ENCODE assay signal across 30 cellular contexts in the genomic region with DNA sequence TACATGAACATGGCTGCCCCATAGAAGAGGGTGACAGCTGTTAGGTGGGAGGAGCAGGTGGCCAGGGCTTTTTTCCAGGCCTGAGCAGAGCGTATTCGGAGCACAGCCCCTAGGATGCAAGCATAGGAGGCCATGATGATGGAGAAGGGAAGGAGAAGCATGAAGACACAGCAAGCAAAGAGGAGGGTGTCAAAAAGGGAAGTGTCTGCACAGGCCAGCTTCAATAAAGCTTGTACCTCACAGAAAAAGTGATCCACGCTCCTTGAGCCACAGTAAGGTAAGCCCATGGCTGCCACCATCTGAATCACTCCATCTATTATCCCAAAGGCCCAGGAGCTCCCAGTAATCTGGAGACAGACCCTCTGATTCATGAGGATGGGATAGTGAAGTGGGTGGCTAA. TPM values are rescaled to one million over a fixed set of nuclear protein-coding genes. Genes with fewer than 3 reads are reported as not detected.
DNase-seq lines count a peak whose midpoint lies in the region; ATAC-seq, FAIRE-seq and TF ChIP-seq lines count a peak whose summit lies in the region.
"Had no signal": no experiment of that assay in that cellular context is flagged by ENCODE, and none has a peak within 500 bp of the region (broad histone marks: within the 10 kb centered on the region; RNA-seq: fewer than 3 reads in every experiment).

No MANE protein-coding gene starts in this region.

- TF ChIP-seq CTCF in K562 (IDR thresholded peaks at IDR 0.05 in 2 of 3, conservative IDR thresholded peaks at IDR 0.05 in 1 of 3; ENCODE audit: insufficient read depth in 2 of 3, low read depth in 1 of 3, low read length in 3 of 3) (no peak), sigmoid colon (IDR thresholded peaks at IDR 0.05) (no peak), dorsolateral prefrontal cortex (IDR thresholded peaks at IDR 0.05 in 54 of 56, conservative IDR thresholded peaks at IDR 0.05 in 2 of 56; ENCODE audit: low read depth in 1 of 56, partially characterized antibody in 56 of 56) (no peak)

- CTCF ChIA-PET in K562 (lab: Yijun Ruan, JAX; ENCODE audit: low intra/inter-chr PET ratio): no interaction called here

- intact Hi-C loops in K562 (cut with micrococcal nuclease) (no loop called here), sigmoid colon (cut with DNase I) (no loop called here), dorsolateral prefrontal cortex (cut with DNase I) (no loop called here)

- no peak overlapping the region for H3K4me2 ChIP-seq in K562 (ENCODE audit: insufficient read depth, low read length)
- H3K4me2 ChIP-seq: BLaER1 had no signal

- no peak for DNase-seq in K562 (ENCODE audit: extremely low read depth in 1 of 4, low spot score in 3 of 4)
- DNase-seq in sigmoid colon: peak; percentile 21
- DNase-seq in T1000 (lab: John Stamatoyannopoulos, UW): no peak
- no peak for DNase-seq in GM19239 (ENCODE audit: insufficient read length, low spot score)
- no peak for DNase-seq in dorsolateral prefrontal cortex
- DNase-seq: 8988T; ACHN; BE2C; C1 segment of cervical spinal cord; CD4-positive, alpha-beta memory T cell; CD4-positive, CD25-positive, alpha-beta regulatory T cell; CD8-positive, alpha-beta memory T cell; COR-L47; DMS 273 treated with DMSO at 0.1 percent for 48 hours; DMS153; DMS53; DMS79; DND-41; EL; GDM1 had no signal

- no peak overlapping the region for H3K4me3 ChIP-seq in K562
- no peak overlapping the region for H3K4me3 ChIP-seq in sigmoid colon
- no peak overlapping the region for H3K4me3 ChIP-seq in dorsolateral prefrontal cortex
- H3K4me3 ChIP-seq: BLaER1, GM12878 had no signal

- H3K79me2 ChIP-seq in K562 (ENCODE audit: control insufficient read depth, insufficient read depth, low read length): no peaks in the 10 kb centered on the region

- H3K27me3 ChIP-seq in K562 (ENCODE audit: control insufficient read depth in 2 of 2, insufficient read depth in 2 of 2, low read length in 2 of 2): no peaks in the 10 kb centered on the region
- peaks cover 0 to 77% (median 5%) of the 10 kb centered on the region in 3 donors for H3K27me3 ChIP-seq in sigmoid colon
- peaks cover 0 to 65% (median 26%) of the 10 kb centered on the region in 45 donors for H3K27me3 ChIP-seq in dorsolateral prefrontal cortex
- H3K27me3 ChIP-seq: BLaER1 had no signal

- H3K9me1 ChIP-seq in K562 (ENCODE audit: control insufficient read depth, insufficient read depth, low read length): no peaks in the 10 kb centered on the region

- H3K4me1 ChIP-seq in K562 (replicated peaks in 1 of 2; ENCODE audit: control insufficient read depth in 2 of 2, insufficient read depth in 2 of 2, low read length in 2 of 2): peaks cover 6 to 8% of the 10 kb centered on the region in 2 experiments; a peak in 4 of 5 replicates
- no peaks in the 10 kb centered on the region for H3K4me1 ChIP-seq in sigmoid colon
- H3K4me1 ChIP-seq: BE2C had no signal

- POLR2A ChIA-PET in K562 (lab: Yijun Ruan, JAX): no interaction called here

- no TSS peak for BruUV-seq in K562 (replicated peaks; lab: Mats Ljungman, UMichigan)

- H3K9ac ChIP-seq in K562 (ENCODE audit: insufficient read depth in 1 of 2, low read depth in 2 of 2, low read length in 2 of 2): no peak overlapping the region
- H3K9ac ChIP-seq: BLaER1 had no signal

- H2AFZ ChIP-seq in K562 (ENCODE audit: low read depth, low read length): no peak overlapping the region

- no peaks in the 10 kb centered on the region for H3K36me3 ChIP-seq in K562 (ENCODE audit: control insufficient read depth, insufficient read depth, low read length)
- no peaks in the 10 kb centered on the region for H3K36me3 ChIP-seq in sigmoid colon
- H3K36me3 ChIP-seq: BE2C, BLaER1 had no signal

- no peak for TF ChIP-seq RAD21 in K562 (CRISPR knock-in tag; conservative IDR thresholded peaks at IDR 0.05 in 1 of 2, IDR thresholded peaks at IDR 0.05 in 1 of 2)

- no peak for ATAC-seq in K562
- ATAC-seq: GM12878 had no signal

- H3K9me3 ChIP-seq in K562 (replicated peaks; ENCODE audit: control insufficient read depth, insufficient read depth, low read depth, low read length) (no peaks in the 10 kb centered on the region), sigmoid colon (no peaks in the 10 kb centered on the region)
- H3K9me3 ChIP-seq: BE2C, BLaER1 had no signal

- TF ChIP-seq POLR2A in K562 (conservative IDR thresholded peaks at IDR 0.05): no peak
- TF ChIP-seq POLR2A in sigmoid colon (IDR thresholded peaks at IDR 0.05): no peak

- TF ChIP-seq EP300 in K562 (IDR thresholded peaks at IDR 0.05; ENCODE audit: low read length) (no peak), sigmoid colon (IDR thresholded peaks at IDR 0.05) (no peak)

- FAIRE-seq in K562 (lab: Jason Lieb, UNC): no peak
- no peak for FAIRE-seq in GM19239 (lab: Jason Lieb, UNC)
- FAIRE-seq: A204.1, GM12878, GM12892, GM18507 had no signal

- H3K27ac ChIP-seq in K562 (ENCODE audit: extremely low read depth, low read depth, low read length) (no peak overlapping the region), sigmoid colon (no peak overlapping the region), dorsolateral prefrontal cortex (no peak overlapping the region)
- H3K27ac ChIP-seq: BLaER1 had no signal

- in situ Hi-C loops in K562 (cut with MboI): no loop called here

- 40% methylated on average over 3 of the region's 3 CpGs for WGBS in K562 (ENCODE audit: insufficient coverage, low coverage, missing lambda C conversion rate)
- WGBS in sigmoid colon, 2 donors: 86% methylated on average over 3 of the region's 3 CpGs

- H4K20me1 ChIP-seq in K562 (replicated peaks; ENCODE audit: control insufficient read depth, insufficient read depth, low read length): no peaks in the 10 kb centered on the region
- H4K20me1 ChIP-seq: BLaER1 had no signal

TF ChIP-seq in K562, 482 proteins besides CTCF, POLR2A, EP300 and RAD21 (continues in another document):
- TF ChIP-seq SPI1 (IDR thresholded peaks at IDR 0.05; ENCODE audit: borderline replicate concordance, low read depth, low read length) (peak; percentile 73), SIX5 (IDR thresholded peaks at IDR 0.05; ENCODE audit: borderline replicate concordance in 1 of 2, insufficient read depth in 1 of 2, low read depth in 1 of 2, low read length in 2 of 2) (no peak), CHD1 (IDR thresholded peaks at IDR 0.05; ENCODE audit: low read length) (no peak)

RNA-seq across cellular contexts. Expression of gene OR2V1, which starts 6.4 kb away (rescaled TPM):
- not detected in 2 replicates for total RNA-seq in K562 (2011; cell fraction: chromatin; rRNA removed; ENCODE audit: low replicate concordance)
- total RNA-seq in K562 (2011; cell fraction: nucleolus; rRNA removed): not detected in 2 replicates
- not detected in 2 replicates for total RNA-seq in K562 (2011; cell fraction: nucleoplasm; rRNA removed)
- total RNA-seq in K562 (2014; rRNA removed): 0.08 TPM in 1 of 2 replicates, not detected in the other
- 0.04 TPM in 1 of 2 replicates, not detected in the other for total RNA-seq in K562 (2014; rRNA removed; fragmentation: Illumina TruSeq; extraction: Trizol)
- total RNA-seq in K562 (2015; rRNA removed; fragmentation: Illumina TruSeq; extraction: Trizol): not detected in 2 replicates
- 0.07 TPM in 1 of 2 replicates, not detected in the other for total RNA-seq in K562 (2021)
- 0.05 and 0.15 TPM in 2 replicates for polyA plus RNA-seq in K562 (2011; rRNA removed)
- polyA plus RNA-seq in K562 (2011; cell fraction: cytosol; rRNA removed): 0.03 TPM in 2 replicates
- polyA plus RNA-seq in K562 (2011; cell fraction: nucleus; rRNA removed): not detected in 2 replicates
- polyA plus RNA-seq in K562 (2012): 0.06 and 0.08 TPM in 2 replicates
- polyA plus RNA-seq in K562 (2014; fragmentation: Illumina TruSeq; extraction: Trizol): 0.10 TPM in 1 of 2 replicates, not detected in the other
- polyA plus RNA-seq in K562 (2014; fragmentation: Nextera tagmentation; extraction: Ambion mirVana): under 1 TPM; 0.15 to 0.28 TPM
- polyA plus RNA-seq in K562 (2014; rRNA removed): 0.07 TPM in 1 of 2 replicates, not detected in the other
- polyA minus RNA-seq in K562 (2011; rRNA and poly(A)+ RNA removed): 0.12 TPM in 1 of 2 replicates, not detected in the other
- not detected in 2 replicates for polyA minus RNA-seq in K562 (2011; cell fraction: cytosol; rRNA and poly(A)+ RNA removed)
- polyA minus RNA-seq in K562 (2011; cell fraction: nucleus; rRNA and poly(A)+ RNA removed): not detected in 2 replicates
- not detected for total RNA-seq in sigmoid colon
- polyA plus RNA-seq in sigmoid colon: not detected
- total RNA-seq in dorsolateral prefrontal cortex: not detected
- total RNA-seq: A673; CD4-positive, alpha-beta memory T cell; CD4-positive, CD25-positive, alpha-beta regulatory T cell; CD8-positive, alpha-beta memory T cell; Daoy; G401; GM12878 had no signal
- polyA plus RNA-seq: AG04450; CD14-positive monocyte; CD4-positive, alpha-beta memory T cell; CD4-positive, CD25-positive, alpha-beta regulatory T cell; CD8-positive, alpha-beta memory T cell had no signal

RNA-seq across cellular contexts. Expression of gene OR2V2, which starts 22.9 kb away (rescaled TPM):
- not detected in 2 replicates for total RNA-seq in K562 (2011; cell fraction: chromatin; rRNA removed; ENCODE audit: low replicate concordance)
- not detected in 2 replicates for total RNA-seq in K562 (2011; cell fraction: nucleolus; rRNA removed)
- total RNA-seq in K562 (2011; cell fraction: nucleoplasm; rRNA removed): not detected in 2 replicates
- total RNA-seq in K562 (2014; rRNA removed): not detected in 2 replicates
- not detected in 2 replicates for total RNA-seq in K562 (2014; rRNA removed; fragmentation: Illumina TruSeq; extraction: Trizol)
- total RNA-seq in K562 (2015; rRNA removed; fragmentation: Illumina TruSeq; extraction: Trizol): not detected in 2 replicates
- not detected in 2 replicates for total RNA-seq in K562 (2021)
- not detected in 2 replicates for polyA plus RNA-seq in K562 (2011; rRNA removed)
- polyA plus RNA-seq in K562 (2011; cell fraction: cytosol; rRNA removed): not detected in 2 replicates
- polyA plus RNA-seq in K562 (2011; cell fraction: nucleus; rRNA removed): not detected in 2 replicates
- not detected in 2 replicates for polyA plus RNA-seq in K562 (2012)
- not detected in 2 replicates for polyA plus RNA-seq in K562 (2014; fragmentation: Illumina TruSeq; extraction: Trizol)
- polyA plus RNA-seq in K562 (2014; fragmentation: Nextera tagmentation; extraction: Ambion mirVana): under 1 TPM in 1 of 2 experiments, not detected in 1; 0.01 TPM
- not detected in 2 replicates for polyA plus RNA-seq in K562 (2014; rRNA removed)
- not detected in 2 replicates for polyA minus RNA-seq in K562 (2011; rRNA and poly(A)+ RNA removed)
- polyA minus RNA-seq in K562 (2011; cell fraction: cytosol; rRNA and poly(A)+ RNA removed): not detected in 2 replicates
- polyA minus RNA-seq in K562 (2011; cell fraction: nucleus; rRNA and poly(A)+ RNA removed): not detected in 2 replicates
- not detected for total RNA-seq in sigmoid colon
- polyA plus RNA-seq in sigmoid colon: not detected
- total RNA-seq in dorsolateral prefrontal cortex: under 1 TPM in 1 of 120 experiments, not detected in 119; 0.09 TPM
- total RNA-seq: A673; CD4-positive, alpha-beta memory T cell; CD4-positive, CD25-positive, alpha-beta regulatory T cell; CD8-positive, alpha-beta memory T cell; Daoy; G401; GM12878 had no signal
- polyA plus RNA-seq: AG04450; CD14-positive monocyte; CD4-positive, alpha-beta memory T cell; CD4-positive, CD25-positive, alpha-beta regulatory T cell; CD8-positive, alpha-beta memory T cell had no signal
